In the genomic region with DNA sequence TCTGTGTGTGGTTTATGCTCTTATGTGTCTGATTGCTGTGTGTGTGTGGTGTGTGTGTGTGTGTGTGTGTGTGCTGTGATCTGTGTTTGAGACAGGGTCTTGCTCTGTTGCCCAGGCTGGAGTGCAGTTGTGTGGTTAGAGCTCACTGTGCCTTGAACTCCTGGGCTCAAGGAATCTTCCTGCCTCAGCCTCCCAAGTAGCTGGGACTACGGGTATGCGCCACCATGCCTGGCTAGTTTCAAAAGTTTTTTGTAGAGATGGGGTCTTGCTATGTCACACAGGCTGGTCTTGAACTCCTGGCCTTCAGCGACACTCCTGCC, we compare ENCODE assay signal across 10 cellular contexts. TPM values are rescaled to one million over a fixed set of nuclear protein-coding genes. Genes with fewer than 3 reads are reported as not detected.
DNase-seq lines count a peak whose midpoint lies in the region; ATAC-seq and TF ChIP-seq lines count a peak whose summit lies in the region.
"Had no signal": no experiment of that assay in that cellular context is flagged by ENCODE, and none has a peak within 500 bp of the region (broad histone marks: within the 10 kb centered on the region; RNA-seq: fewer than 3 reads in every experiment).

No MANE protein-coding gene starts in this region.

- H3K27ac Mint-ChIP-seq in GM23338 = no peak overlapping the region
- H3K27ac Mint-ChIP-seq in naive thymus-derived CD8-positive, alpha-beta T cell = peak overlapping the region in 8 of 10 donors; percentile 10 to 87 (median 50)
- H3K27ac Mint-ChIP-seq: activated T-cell treated with anti-CD3 and anti-CD28 coated beads, Interleukin-2, amount 50 U/mL, for 72 hours had no signal

- peak overlapping the region in 2 of 11 experiments; percentile 12 to 26; a peak in 1 of 22 replicates for H3K9ac ChIP-seq in BLaER1 treated with 17β-estradiol and CSF1 and Interleukin-3, amounts not matched to agents 10 nM and 100 nM

- H3K4me1 ChIP-seq in BLaER1 treated with 17β-estradiol and CSF1 and Interleukin-3, amounts not matched to agents 10 nM and 100 nM = peaks cover 26 to 55% (median 46%) of the 10 kb centered on the region in 10 experiments
- peaks cover 8% of the 10 kb centered on the region for H3K4me1 ChIP-seq in GM23338 (ENCODE audit: insufficient read depth)

- H3K4me3 ChIP-seq in BLaER1 treated with 17β-estradiol and CSF1 and Interleukin-3, amounts not matched to agents 10 nM and 100 nM = no peak overlapping the region
- H3K4me3 ChIP-seq in GM23338 = peak overlapping the region; percentile 63; the same call in 1 of the 2 replicates

- peaks cover 14% of the 10 kb centered on the region for H3F3A ChIP-seq in GM23338 (replicated peaks; ENCODE audit: low read depth)

- H3K9me3 Mint-ChIP-seq in GM23338 = no peaks in the 10 kb centered on the region; the same call in 2 of the 3 replicates
- no peaks in the 10 kb centered on the region for H3K9me3 Mint-ChIP-seq in naive thymus-derived CD8-positive, alpha-beta T cell
- H3K9me3 Mint-ChIP-seq: activated T-cell treated with anti-CD3 and anti-CD28 coated beads, Interleukin-2, amount 50 U/mL, for 72 hours had no signal

- no peaks in the 10 kb centered on the region; a peak in 1 of 22 replicates for H3K27me3 ChIP-seq in BLaER1 treated with 17β-estradiol and CSF1 and Interleukin-3, amounts not matched to agents 10 nM and 100 nM
- H3K27me3 ChIP-seq in GM23338 (ENCODE audit: insufficient read depth) = peaks cover 11% of the 10 kb centered on the region; the same call in 1 of the 2 replicates

- H3K9me2 ChIP-seq in GM23338 (ENCODE audit: insufficient read depth) = no peaks in the 10 kb centered on the region

- no peak for TF ChIP-seq CTCF in GM23338 (conservative IDR thresholded peaks at IDR 0.05; ENCODE audit: low read depth in 2 of 2)

- ATAC-seq in GM23338 (no peak), GM18861 (IDR thresholded peaks at IDR 0.05; ENCODE audit: unreplicated experiment) (no peak)
- no peak for ATAC-seq in naive thymus-derived CD8-positive, alpha-beta T cell

- POLR2A ChIA-PET in naive thymus-derived CD8-positive, alpha-beta T cell (lab: Charles Lee) = interaction anchor here (1.0 to 2.1 kb wide), 3 partner anchors 9 to 452 kb away, joined by 3 to 6 read pairs (median 4); a partner anchor contains a TSS

- H3K4me3 Mint-ChIP-seq in GM23338 = peak overlapping the region; percentile 57
- H3K4me3 Mint-ChIP-seq in naive thymus-derived CD8-positive, alpha-beta T cell = no peak overlapping the region
- H3K4me3 Mint-ChIP-seq: activated T-cell treated with anti-CD3 and anti-CD28 coated beads, Interleukin-2, amount 50 U/mL, for 72 hours had no signal

- no peaks in the 10 kb centered on the region; the same call in 2 of the 3 replicates for H3K36me3 Mint-ChIP-seq in GM23338 (ENCODE audit: low read depth)
- peaks cover 0 to 27% (median 0%) of the 10 kb centered on the region in 3 donors for H3K36me3 Mint-ChIP-seq in naive thymus-derived CD8-positive, alpha-beta T cell

- peaks cover 0 to 9% (median 2%) of the 10 kb centered on the region in 11 experiments; a peak in 14 of 22 replicates for H3K36me3 ChIP-seq in BLaER1 treated with 17β-estradiol and CSF1 and Interleukin-3, amounts not matched to agents 10 nM and 100 nM
- no peaks in the 10 kb centered on the region for H3K36me3 ChIP-seq in GM23338 (ENCODE audit: insufficient read depth)

- no peak overlapping the region for H3K27ac ChIP-seq in BLaER1 treated with 17β-estradiol and CSF1 and Interleukin-3, amounts not matched to agents 10 nM and 100 nM
- no peak overlapping the region for H3K27ac ChIP-seq in GM23338 (ENCODE audit: low read depth)
- H3K27ac ChIP-seq in cingulate gyrus (ENCODE audit: low read depth, low read length) = peak overlapping the region; percentile 54
- H3K27ac ChIP-seq: epithelial cell of prostate had no signal

- peak overlapping the region in 6 of 11 experiments; percentile 48 to 94 (median 77); a peak in 8 of 22 replicates for H3K4me2 ChIP-seq in BLaER1 treated with 17β-estradiol and CSF1 and Interleukin-3, amounts not matched to agents 10 nM and 100 nM
- H3K4me2 ChIP-seq in GM23338 = peak overlapping the region; percentile 79

- no peak overlapping the region for H2AFZ ChIP-seq in GM23338

- peaks cover 23% of the 10 kb centered on the region for H3K4me1 Mint-ChIP-seq in GM23338
- peaks cover 33 to 61% (median 49%) of the 10 kb centered on the region in 4 donors for H3K4me1 Mint-ChIP-seq in naive thymus-derived CD8-positive, alpha-beta T cell

- peaks cover 9% of the 10 kb centered on the region for H3K79me2 ChIP-seq in GM23338 (replicated peaks; ENCODE audit: insufficient read depth)

- H3K9me3 ChIP-seq in BLaER1 treated with 17β-estradiol and CSF1 and Interleukin-3, amounts not matched to agents 10 nM and 100 nM (replicated peaks in 1 of 11) = peaks cover 0 to 4% (median 1%) of the 10 kb centered on the region in 11 experiments; a peak in 11 of 22 replicates

- DNase-seq in GM23338 (ENCODE audit: low spot score) (no peak), CD1c-positive myeloid dendritic cell (ENCODE audit: extremely low spot score) (no peak), NCI-H526 (lab: John Stamatoyannopoulos, UW) (no peak), hepatic stellate cell (ENCODE audit: low spot score) (no peak)
- DNase-seq in naive thymus-derived CD8-positive, alpha-beta T cell = no peak

- H4K20me1 ChIP-seq in BLaER1 treated with 17β-estradiol and CSF1 and Interleukin-3, amounts not matched to agents 10 nM and 100 nM = peaks cover 0 to 16% (median 0%) of the 10 kb centered on the region in 11 experiments; a peak in 5 of 22 replicates
- H4K20me1 ChIP-seq in GM23338 (replicated peaks; ENCODE audit: insufficient read depth) = no peaks in the 10 kb centered on the region

- H3K27me3 Mint-ChIP-seq in GM23338 (ENCODE audit: insufficient read depth, low read depth, poor library complexity) = peaks cover 29% of the 10 kb centered on the region
- no peaks in the 10 kb centered on the region for H3K27me3 Mint-ChIP-seq in naive thymus-derived CD8-positive, alpha-beta T cell

TF ChIP-seq in GM23338, 12 proteins besides CTCF, POLR2A, EP300 and RAD21:
- no peak for TF ChIP-seq STAT1 (IDR thresholded peaks at IDR 0.05; ENCODE audit: unreplicated experiment)

RNA-seq across cellular contexts. Expression of a gene that starts 3.4 kb away (rescaled TPM):
- total RNA-seq in GM23338 (2014; rRNA removed; shearing (Covaris generic)) = 21.4 and 28.8 TPM in 2 replicates
- 6.0 and 6.1 TPM in 2 replicates for polyA plus RNA-seq in GM23338 (2016; fragmentation: Nextera tagmentation; extraction: Ambion mirVana)
- 10 to 100 TPM; 17.7 to 19.4 TPM for total RNA-seq in naive thymus-derived CD8-positive, alpha-beta T cell
- polyA plus RNA-seq in naive thymus-derived CD8-positive, alpha-beta T cell = 1 to 10 TPM in 1 of 3 donors, under 1 TPM in 2; 0.57 to 1.5 (median 0.59) TPM

RNA-seq across cellular contexts. Expression of a gene that starts 6.3 kb away (rescaled TPM):
- total RNA-seq in GM23338 (2014; rRNA removed; shearing (Covaris generic)) = 2.8 and 7.3 TPM in 2 replicates
- 2.1 and 3.2 TPM in 2 replicates for polyA plus RNA-seq in GM23338 (2016; fragmentation: Nextera tagmentation; extraction: Ambion mirVana)
- 1 to 10 TPM; 7.7 to 9.3 TPM for total RNA-seq in naive thymus-derived CD8-positive, alpha-beta T cell
- polyA plus RNA-seq in naive thymus-derived CD8-positive, alpha-beta T cell = 10 to 100 TPM in 1 of 3 donors, 1 to 10 TPM in 2; 7.4 to 15.4 (median 8.9) TPM

RNA-seq across cellular contexts. Expression of a gene that starts 7.8 kb away (rescaled TPM):
- total RNA-seq in GM23338 (2014; rRNA removed; shearing (Covaris generic)) = 73.5 and 79.9 TPM in 2 replicates
- 53.8 and 56.2 TPM in 2 replicates for polyA plus RNA-seq in GM23338 (2016; fragmentation: Nextera tagmentation; extraction: Ambion mirVana)
- total RNA-seq in naive thymus-derived CD8-positive, alpha-beta T cell = 10 to 100 TPM; 91.1 to 93.3 TPM
- 100 to 1,000 TPM in 1 of 3 donors, 10 to 100 TPM in 2; 67.2 to 110 (median 85.9) TPM for polyA plus RNA-seq in naive thymus-derived CD8-positive, alpha-beta T cell

RNA-seq across cellular contexts. Expression of a gene that starts 16.9 kb away (rescaled TPM):
- total RNA-seq in GM23338 (2014; rRNA removed; shearing (Covaris generic)) = 46.5 and 56.8 TPM in 2 replicates
- polyA plus RNA-seq in GM23338 (2016; fragmentation: Nextera tagmentation; extraction: Ambion mirVana) = 82.5 and 89.3 TPM in 2 replicates
- 10 to 100 TPM; 48.2 to 50.9 TPM for total RNA-seq in naive thymus-derived CD8-positive, alpha-beta T cell
- polyA plus RNA-seq in naive thymus-derived CD8-positive, alpha-beta T cell = 10 to 100 TPM; 19.8 to 28.3 (median 21.0) TPM
